In the genomic region with DNA sequence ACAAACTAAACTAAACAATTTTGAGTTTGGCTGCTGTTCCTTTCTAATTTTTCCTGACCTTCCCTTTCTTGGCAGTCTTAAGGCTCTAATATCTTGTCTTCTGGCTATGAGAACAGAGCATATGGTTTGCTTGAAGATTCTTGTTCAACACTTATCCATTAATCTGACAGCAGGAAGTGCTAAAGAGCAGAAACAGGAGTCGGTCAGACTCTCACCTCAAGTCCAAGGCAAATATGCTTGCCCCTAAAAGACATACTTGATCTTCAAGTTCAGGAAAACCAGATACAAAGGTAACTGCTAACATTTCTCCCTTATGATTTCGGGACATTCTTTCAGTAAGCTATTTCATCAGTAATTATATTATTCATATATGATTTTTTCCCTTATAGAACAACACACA, we compare ENCODE assay signal across 18 cellular contexts. TPM values are rescaled to one million over a fixed set of nuclear protein-coding genes. Genes with fewer than 3 reads are reported as not detected.
"Had no signal": no experiment of that assay in that cellular context is flagged by ENCODE, and none has a peak within 500 bp of the region (broad histone marks: within the 10 kb centered on the region; RNA-seq: fewer than 3 reads in every experiment).

No MANE protein-coding gene starts in this region.

- H3K27ac Mint-ChIP-seq: activated naive CD8-positive, alpha-beta T cell treated with anti-CD3 and anti-CD28 coated beads, Interleukin-2, amount 10 ng/mL, durations not matched to agents 7 days and 5 days; activated T-helper 1 cell treated with anti-CD3 and anti-CD28 coated beads, Interleukin-12 subunit alpha, Interleukin-12 subunit beta, Interleukin-2, Interleukin-4 antibody, amounts not matched to agents 30 ng/mL and 10 ng/mL and 1 ng/mL, durations not matched to agents 14 hours and 24 hours and 36 hours; immature natural killer cell; naive B cell; stimulated activated naive CD8-positive, alpha-beta T cell treated with anti-CD3 and anti-CD28 coated beads, Interleukin-15, amount 100 ng/mL, for 72 hours had no signal

- DNase-seq: activated CD4-positive, alpha-beta T cell treated with anti-CD3 and anti-CD28 coated beads, Interleukin-2, amount 50 U/mL, for 1 hour; activated naive CD4-positive, alpha-beta T cell; activated naive CD8-positive, alpha-beta T cell treated with anti-CD3 and anti-CD28 coated beads, Interleukin-2, amount 10 ng/mL, durations not matched to agents 7 days and 5 days; anterior cingulate cortex; cerebellar nuclear complex; effector CD8-positive, alpha-beta T cell; foreskin melanocyte; heart left ventricle; immature natural killer cell; naive B cell; stimulated activated CD4-positive, alpha-beta T cell treated with anti-CD3 and anti-CD28 coated beads, Interleukin-1b, Interleukin-23, amount 100 ng/mL, for 48 hours; stimulated activated naive CD8-positive, alpha-beta T cell treated with anti-CD3 and anti-CD28 coated beads, Interleukin-15, amount 100 ng/mL, for 72 hours had no signal

- H3K36me3 ChIP-seq: thoracic aorta had no signal

- H3K27me3 Mint-ChIP-seq: activated naive CD8-positive, alpha-beta T cell treated with anti-CD3 and anti-CD28 coated beads, Interleukin-2, amount 10 ng/mL, durations not matched to agents 7 days and 5 days; naive B cell; stimulated activated naive CD8-positive, alpha-beta T cell treated with anti-CD3 and anti-CD28 coated beads, Interleukin-15, amount 100 ng/mL, for 72 hours had no signal

- H3K9me3 Mint-ChIP-seq: activated naive CD8-positive, alpha-beta T cell treated with anti-CD3 and anti-CD28 coated beads, Interleukin-2, amount 10 ng/mL, durations not matched to agents 7 days and 5 days; activated T-helper 1 cell treated with anti-CD3 and anti-CD28 coated beads, Interleukin-12 subunit alpha, Interleukin-12 subunit beta, Interleukin-2, Interleukin-4 antibody, amounts not matched to agents 30 ng/mL and 10 ng/mL and 1 ng/mL, durations not matched to agents 14 hours and 24 hours and 36 hours; stimulated activated naive CD8-positive, alpha-beta T cell treated with anti-CD3 and anti-CD28 coated beads, Interleukin-15, amount 100 ng/mL, for 72 hours had no signal

- H3K36me3 Mint-ChIP-seq: activated naive CD8-positive, alpha-beta T cell treated with anti-CD3 and anti-CD28 coated beads, Interleukin-2, amount 10 ng/mL, durations not matched to agents 7 days and 5 days; immature natural killer cell; naive B cell had no signal

- H3K9me3 ChIP-seq: heart left ventricle, thoracic aorta had no signal

- ATAC-seq: activated CD4-positive, CD25-positive, alpha-beta regulatory T cell treated with anti-CD3 and anti-CD28 coated beads, Interleukin-2, amount 50 U/mL, for 24 hours; stimulated activated naive CD8-positive, alpha-beta T cell treated with anti-CD3 and anti-CD28 coated beads, Interleukin-15, amount 100 ng/mL, for 72 hours had no signal

- H3K4me3 ChIP-seq: heart left ventricle, thoracic aorta had no signal

- H3K27me3 ChIP-seq: heart left ventricle had no signal

- H3K4me3 Mint-ChIP-seq: activated naive CD8-positive, alpha-beta T cell treated with anti-CD3 and anti-CD28 coated beads, Interleukin-2, amount 10 ng/mL, durations not matched to agents 7 days and 5 days; activated T-helper 1 cell treated with anti-CD3 and anti-CD28 coated beads, Interleukin-12 subunit alpha, Interleukin-12 subunit beta, Interleukin-2, Interleukin-4 antibody, amounts not matched to agents 30 ng/mL and 10 ng/mL and 1 ng/mL, durations not matched to agents 14 hours and 24 hours and 36 hours; immature natural killer cell; naive B cell; stimulated activated naive CD8-positive, alpha-beta T cell treated with anti-CD3 and anti-CD28 coated beads, Interleukin-15, amount 100 ng/mL, for 72 hours had no signal

- H3K4me1 Mint-ChIP-seq: activated naive CD8-positive, alpha-beta T cell treated with anti-CD3 and anti-CD28 coated beads, Interleukin-2, amount 10 ng/mL, durations not matched to agents 7 days and 5 days; immature natural killer cell; naive B cell; stimulated activated naive CD8-positive, alpha-beta T cell treated with anti-CD3 and anti-CD28 coated beads, Interleukin-15, amount 100 ng/mL, for 72 hours had no signal

- H3K27ac ChIP-seq: thoracic aorta had no signal

RNA-seq across cellular contexts. Expression of gene KCNJ8, which starts 52.6 kb away (rescaled TPM):
- total RNA-seq: activated CD8-positive, alpha-beta memory T cell treated with anti-CD3 and anti-CD28 coated beads for 36 hours; activated naive CD8-positive, alpha-beta T cell treated with anti-CD3 and anti-CD28 coated beads, Interleukin-2, amount 10 ng/mL, durations not matched to agents 7 days and 5 days; activated T-helper 1 cell treated with anti-CD3 and anti-CD28 coated beads, Interleukin-12 subunit alpha, Interleukin-12 subunit beta, Interleukin-2, Interleukin-4 antibody, amounts not matched to agents 30 ng/mL and 10 ng/mL and 1 ng/mL, durations not matched to agents 14 hours and 24 hours and 36 hours; endothelial cell of umbilical vein; mononuclear cell had no signal
- polyA plus RNA-seq: endothelial cell of umbilical vein, immature natural killer cell had no signal
